1 cellular context compared by ENCODE assay signal in genomic region chr3:27349832-27350231, GRCh38.
TF ChIP-seq lines count a peak whose summit lies in the region.

No MANE protein-coding gene starts in this region.

TF ChIP-seq in SK-N-SH, 30 proteins besides CTCF, POLR2A, EP300 and RAD21 (continued from another document):
- TF ChIP-seq REST (IDR thresholded peaks at IDR 0.05; ENCODE audit: low read depth, low read length) (no peak), GABPA (IDR thresholded peaks at IDR 0.05; ENCODE audit: low read depth) (no peak), FOXJ3 (CRISPR knock-in tag; IDR thresholded peaks at IDR 0.05) (no peak), JUND (IDR thresholded peaks at IDR 0.05) (no peak), NFIC (IDR thresholded peaks at IDR 0.05; ENCODE audit: borderline replicate concordance) (no peak), TAF1 (IDR thresholded peaks at IDR 0.05; ENCODE audit: borderline replicate concordance, low read depth, low read length) (no peak), SMC3 (IDR thresholded peaks at IDR 0.05; ENCODE audit: low read depth, low read length) (no peak), RCOR1 (IDR thresholded peaks at IDR 0.05; ENCODE audit: low read length) (no peak), MEF2A (IDR thresholded peaks at IDR 0.05; ENCODE audit: borderline replicate concordance, low read depth) (no peak), YY1 (IDR thresholded peaks at IDR 0.05; ENCODE audit: low read depth) (no peak), FOXM1 (IDR thresholded peaks at IDR 0.05; ENCODE audit: low read depth) (no peak), NRF1 (IDR thresholded peaks at IDR 0.05; ENCODE audit: low read depth, low read length) (no peak), TEAD4 (IDR thresholded peaks at IDR 0.05; ENCODE audit: borderline replicate concordance, insufficient read depth) (no peak), CHD2 (IDR thresholded peaks at IDR 0.05; ENCODE audit: low read length, partially characterized antibody) (no peak), FOSL2 (IDR thresholded peaks at IDR 0.05; ENCODE audit: borderline replicate concordance, low read depth) (no peak), EZH2phosphoT487 (IDR thresholded peaks at IDR 0.05; ENCODE audit: borderline replicate concordance, low read depth) (no peak)
